In genomic region chr9:116027511-116027910, GRCh38 we compare ENCODE assay signal across 15 cellular contexts.
A peak's percentile ranks its signal among the peaks of the same experiment; 100 is the strongest.
DNase-seq lines count a peak whose midpoint lies in the region; ATAC-seq and TF ChIP-seq lines count a peak whose summit lies in the region.
"Had no signal": no experiment of that assay in that cellular context is flagged by ENCODE, and none has a peak within 500 bp of the region (broad histone marks: within the 10 kb centered on the region; RNA-seq: fewer than 3 reads in every experiment).

No MANE protein-coding gene starts in this region.

- H3K27me3 Mint-ChIP-seq in MCF 10A (ENCODE audit: insufficient read depth, unreplicated experiment), result no peaks in the 10 kb centered on the region

- H4K20me1 ChIP-seq in SK-N-SH (ENCODE audit: insufficient read depth), result no peaks in the 10 kb centered on the region

- peaks cover 4 to 19% of the 10 kb centered on the region in 2 donors for H3K9me3 ChIP-seq in breast epithelium
- peaks cover 8% of the 10 kb centered on the region for H3K9me3 ChIP-seq in SK-N-SH
- H3K9me3 ChIP-seq: transverse colon had no signal

- POLR2A ChIA-PET in MCF 10A (lab: Yijun Ruan, JAX) (interaction anchor here (0.8 to 1.3 kb wide), 4 partner anchors 10 to 83 kb away, joined by 3 to 4 read pairs (median 3); no protein-coding TSS in a partner anchor), SK-N-SH (lab: Yijun Ruan, JAX) (no interaction called here), HEK293T (lab: Yijun Ruan, JAX) (no interaction called here)

- WGBS in SK-N-SH (ENCODE audit: low lambda C conversion rate), result 6% methylated on average over 1 of the region's 1 CpG

- H3K27ac ChIP-seq in breast epithelium (no peak overlapping the region), SK-N-SH (ENCODE audit: low read depth in 2 of 2, low read length in 1 of 2) (peak overlapping the region; percentile 67 to 90; a peak in 3 of 4 replicates)
- H3K27ac ChIP-seq: transverse colon had no signal

- CTCF ChIA-PET in MCF 10A (lab: Yijun Ruan, JAX) (no interaction called here), SK-N-SH (lab: Yijun Ruan, JAX) (interaction anchor here (1.2 kb wide), 1 partner anchor 434 kb away, joined by 3 read pairs; no protein-coding TSS in a partner anchor), HEK293T (lab: Yijun Ruan, JAX) (no interaction called here)

- no peaks in the 10 kb centered on the region for H3K79me2 ChIP-seq in SK-N-SH (ENCODE audit: insufficient read depth)

- no peak for TF ChIP-seq CTCF in MCF 10A (IDR thresholded peaks at IDR 0.05; ENCODE audit: unreplicated experiment)
- TF ChIP-seq CTCF in breast epithelium (IDR thresholded peaks at IDR 0.05), result no peak
- no peak for TF ChIP-seq CTCF in SK-N-SH (IDR thresholded peaks at IDR 0.05)
- no peak for TF ChIP-seq CTCF in fibroblast of villous mesenchyme (IDR thresholded peaks at IDR 0.05; ENCODE audit: insufficient read depth, low read depth, low read length)

- H3K4me1 Mint-ChIP-seq in MCF 10A (ENCODE audit: insufficient read depth, unreplicated experiment), result peaks cover 6% of the 10 kb centered on the region

- H3K4me3 ChIP-seq in breast epithelium, result no peak overlapping the region
- no peak overlapping the region for H3K4me3 ChIP-seq in SK-N-SH (ENCODE audit: low read depth in 2 of 2, low read length in 1 of 2)
- no peak overlapping the region for H3K4me3 ChIP-seq in fibroblast of villous mesenchyme (ENCODE audit: low read depth, low read length)
- H3K4me3 ChIP-seq: transverse colon had no signal

- peak; percentile 49 for DNase-seq in MCF 10A (ENCODE audit: unreplicated experiment)
- DNase-seq in breast epithelium (ENCODE audit: low spot score in 2 of 2), result no peak
- DNase-seq in SK-N-SH, result no peak
- peak; percentile 86 for DNase-seq in fibroblast of villous mesenchyme (ENCODE audit: low read depth)
- DNase-seq in HuH-7.5 (ENCODE audit: low spot score), result no peak
- DNase-seq in HEK293T (ENCODE audit: extremely low spot score), result no peak
- DNase-seq: 8988T; activated CD4-positive, alpha-beta T cell treated with anti-CD3 and anti-CD28 coated beads, Interleukin-2, amount 50 U/mL, for 4 hours; activated effector memory CD4-positive, alpha-beta T cell treated with anti-CD3 and anti-CD28 coated beads, Interleukin-2, amount 50 U/mL, for 16 hours; small intestine; T-helper 2 cell; transverse colon had no signal

- peak overlapping the region; percentile 86 for H3K27ac Mint-ChIP-seq in MCF 10A (ENCODE audit: low read depth, unreplicated experiment)

- peaks cover 55% of the 10 kb centered on the region for H3K36me3 Mint-ChIP-seq in MCF 10A (ENCODE audit: insufficient read depth, unreplicated experiment)

- H3K9me3 Mint-ChIP-seq in MCF 10A (ENCODE audit: unreplicated experiment), result peaks cover 7% of the 10 kb centered on the region

- no peaks in the 10 kb centered on the region for H3K27me3 ChIP-seq in breast epithelium
- H3K27me3 ChIP-seq in SK-N-SH (ENCODE audit: insufficient read depth), result no peaks in the 10 kb centered on the region
- H3K27me3 ChIP-seq: transverse colon had no signal

- TF ChIP-seq POLR2A in breast epithelium (IDR thresholded peaks at IDR 0.05), result no peak

- peak overlapping the region; percentile 34; the same call in 1 of the 2 replicates for H3K9ac ChIP-seq in SK-N-SH

- no peak overlapping the region for H3K4me3 Mint-ChIP-seq in MCF 10A (ENCODE audit: unreplicated experiment)
- H3K4me3 Mint-ChIP-seq: nephron had no signal

- H3K36me3 ChIP-seq in breast epithelium, result no peaks in the 10 kb centered on the region
- peaks cover 0 to 4% of the 10 kb centered on the region in 2 experiments for H3K36me3 ChIP-seq in SK-N-SH (replicated peaks in 1 of 2; ENCODE audit: control insufficient read depth in 1 of 2, insufficient read depth in 2 of 2, low read length in 1 of 2)
- H3K36me3 ChIP-seq: transverse colon had no signal

- H2AFZ ChIP-seq in SK-N-SH (ENCODE audit: low read depth), result peak overlapping the region; percentile 80; the same call in 1 of the 2 replicates

- H3K4me2 ChIP-seq in SK-N-SH, result peak overlapping the region; percentile 29; the same call in 1 of the 2 replicates

- H3K9me2 ChIP-seq in SK-N-SH, result no peaks in the 10 kb centered on the region

- TF ChIP-seq RAD21 in SK-N-SH (IDR thresholded peaks at IDR 0.05; ENCODE audit: low read length), result no peak

- ATAC-seq in HG03025 (IDR thresholded peaks at IDR 0.05; ENCODE audit: low FRiP score, unreplicated experiment) (no peak), GM21515 (IDR thresholded peaks at IDR 0.05; ENCODE audit: unreplicated experiment) (no peak)

- H3K4me1 ChIP-seq in breast epithelium (no peaks in the 10 kb centered on the region), SK-N-SH (ENCODE audit: control insufficient read depth in 1 of 2, insufficient read depth in 2 of 2, low read depth in 1 of 2, low read length in 1 of 2) (peaks cover 0 to 12% of the 10 kb centered on the region in 2 experiments; a peak in 1 of 4 replicates)
- H3K4me1 ChIP-seq: transverse colon had no signal

- H3F3A ChIP-seq in SK-N-SH (replicated peaks; ENCODE audit: insufficient read depth), result peaks cover 10% of the 10 kb centered on the region

- TF ChIP-seq EP300 in SK-N-SH (IDR thresholded peaks at IDR 0.05; ENCODE audit: borderline replicate concordance in 1 of 2, low read depth in 1 of 2, low read length in 1 of 2), result peak in 1 of 2 experiments; percentile 82; a peak in 2 of 4 replicates

- BruUV-seq in MCF 10A (replicated peaks; lab: Mats Ljungman, UMichigan), result no TSS peak

- intact Hi-C loops in MCF 10A (cut with micrococcal nuclease), result no loop called here
- intact Hi-C loops in breast epithelium (cut with DNase I; ENCODE audit: low total_unique reads), result no loop called here

TF ChIP-seq in SK-N-SH, 30 proteins besides CTCF, POLR2A, EP300 and RAD21 (continues in another document):
- TF ChIP-seq MEF2A (IDR thresholded peaks at IDR 0.05; ENCODE audit: borderline replicate concordance, low read depth) (0 out of 2 replicates have a peak, but pooled peaks have one; percentile 12), RXRA (IDR thresholded peaks at IDR 0.05; ENCODE audit: borderline replicate concordance, low read depth) (0 out of 2 replicates have a peak, but pooled peaks have one; percentile 32), SIN3A (IDR thresholded peaks at IDR 0.05; ENCODE audit: borderline replicate concordance, low read depth, low read length) (no peak), CHD2 (IDR thresholded peaks at IDR 0.05; ENCODE audit: low read length, partially characterized antibody) (no peak), TCF12 (IDR thresholded peaks at IDR 0.05) (peak; percentile 81), TEAD4 (IDR thresholded peaks at IDR 0.05; ENCODE audit: borderline replicate concordance, insufficient read depth) (0 out of 2 replicates have a peak, but pooled peaks have one; percentile 38), POLR2AphosphoS5 (IDR thresholded peaks at IDR 0.05; ENCODE audit: low read depth, low read length) (peak; percentile 16; the same call in 1 of the 2 replicates), ELF1 (IDR thresholded peaks at IDR 0.05) (no peak), YY1 (IDR thresholded peaks at IDR 0.05; ENCODE audit: low read depth) (peak; percentile 40; the same call in 1 of the 2 replicates)
- TF ChIP-seq, protein P1, sequence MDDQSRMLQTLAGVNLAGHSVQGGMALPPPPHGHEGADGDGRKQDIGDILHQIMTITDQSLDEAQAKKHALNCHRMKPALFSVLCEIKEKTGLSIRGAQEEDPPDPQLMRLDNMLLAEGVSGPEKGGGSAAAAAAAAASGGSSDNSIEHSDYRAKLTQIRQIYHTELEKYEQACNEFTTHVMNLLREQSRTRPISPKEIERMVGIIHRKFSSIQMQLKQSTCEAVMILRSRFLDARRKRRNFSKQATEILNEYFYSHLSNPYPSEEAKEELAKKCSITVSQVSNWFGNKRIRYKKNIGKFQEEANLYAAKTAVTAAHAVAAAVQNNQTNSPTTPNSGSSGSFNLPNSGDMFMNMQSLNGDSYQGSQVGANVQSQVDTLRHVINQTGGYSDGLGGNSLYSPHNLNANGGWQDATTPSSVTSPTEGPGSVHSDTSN (IDR thresholded peaks at IDR 0.05), result peak; percentile 59
- TF ChIP-seq, protein P2, sequence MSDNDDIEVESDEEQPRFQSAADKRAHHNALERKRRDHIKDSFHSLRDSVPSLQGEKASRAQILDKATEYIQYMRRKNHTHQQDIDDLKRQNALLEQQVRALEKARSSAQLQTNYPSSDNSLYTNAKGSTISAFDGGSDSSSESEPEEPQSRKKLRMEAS (IDR thresholded peaks at IDR 0.05; ENCODE audit: low read depth), result 0 out of 2 replicates have a peak, but pooled peaks have one; percentile 37

TF ChIP-seq in HEK293T, 16 proteins besides CTCF, POLR2A, EP300 and RAD21:
- TF ChIP-seq PKNOX1 (IDR thresholded peaks at IDR 0.05), result no peak
- TF ChIP-seq TARDBP (IDR thresholded peaks at IDR 0.05), result no peak

Comparison
In these comparisons a context has a peak if more than half of its experiments do, and no peak if none do; other contexts are left out.
1. DNase-seq: peak in MCF 10A (single experiment) and fibroblast of villous mesenchyme (single experiment); none in breast epithelium (0 of 2), SK-N-SH (single experiment), HuH-7.5 (single experiment) and HEK293T (single experiment).
2. H3K27ac ChIP-seq: peak in SK-N-SH (2 of 2); none in breast epithelium (0 of 2).